ENCODE assay signal across 25 cellular contexts in the genomic region with DNA sequence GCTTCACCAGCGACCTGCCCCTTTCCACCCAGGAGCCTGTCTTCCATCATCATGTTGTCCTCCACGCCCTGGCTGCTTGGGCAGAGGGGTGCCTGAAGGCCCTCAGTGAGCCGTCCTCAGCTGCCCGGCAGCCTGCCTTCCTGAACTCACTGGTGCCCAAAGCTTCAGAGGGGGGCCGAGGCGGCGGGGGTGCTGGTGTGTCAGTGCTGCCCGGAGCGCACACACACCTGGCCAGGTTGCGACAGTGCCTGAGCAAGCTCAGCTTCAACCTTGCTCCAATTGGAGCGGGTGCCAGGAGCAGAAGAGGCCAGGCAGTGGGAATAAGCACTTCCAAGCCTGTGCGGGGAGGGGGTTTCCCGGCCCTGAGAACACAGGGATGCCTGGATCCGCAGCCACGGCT.
"Had no signal": no experiment of that assay in that cellular context is flagged by ENCODE, and none has a peak within 500 bp of the region (broad histone marks: within the 10 kb centered on the region; RNA-seq: fewer than 3 reads in every experiment).

No MANE protein-coding gene starts in this region.

- FAIRE-seq: frontal cortex had no signal

- H3K9me3 Mint-ChIP-seq: effector memory CD8-positive, alpha-beta T cell; memory B cell; neural crest cell had no signal

- H3K27me3 ChIP-seq: ovary, right lobe of liver, tibial nerve, upper lobe of right lung, vagina had no signal

- H3K4me2 ChIP-seq: smooth muscle cell had no signal

- H3K4me1 Mint-ChIP-seq: immature natural killer cell, memory B cell had no signal

- H3K4me1 ChIP-seq: right lobe of liver, upper lobe of right lung had no signal

- H3K27me3 Mint-ChIP-seq: effector memory CD8-positive, alpha-beta T cell; memory B cell; natural killer cell treated with Interleukin-12 subunit alpha and Interleukin-12 subunit beta and Interleukin-15 and Interleukin-18, amount 100 ng/mL, for 72 hours had no signal

- H3K27ac ChIP-seq: ovary, right lobe of liver, thoracic aorta, tibial nerve, upper lobe of right lung, vagina had no signal

- H3K36me3 Mint-ChIP-seq: memory B cell; natural killer cell treated with Interleukin-12 subunit alpha and Interleukin-12 subunit beta and Interleukin-15 and Interleukin-18, amount 100 ng/mL, for 72 hours had no signal

- ATAC-seq: effector memory CD8-positive, alpha-beta T cell; left lobe of liver; upper lobe of right lung had no signal

- H3K27ac Mint-ChIP-seq: effector memory CD8-positive, alpha-beta T cell; immature natural killer cell; memory B cell; natural killer cell treated with Interleukin-12 subunit alpha and Interleukin-12 subunit beta and Interleukin-15 and Interleukin-18, amount 100 ng/mL, for 72 hours had no signal

- H3K36me3 ChIP-seq: ovary, right lobe of liver, thoracic aorta, tibial nerve, upper lobe of right lung, vagina had no signal

- H3K4me3 Mint-ChIP-seq: effector memory CD8-positive, alpha-beta T cell; immature natural killer cell; memory B cell; natural killer cell treated with Interleukin-12 subunit alpha and Interleukin-12 subunit beta and Interleukin-15 and Interleukin-18, amount 100 ng/mL, for 72 hours; neural crest cell had no signal

- H3K4me3 ChIP-seq: lung, ovary, right lobe of liver, smooth muscle cell, thoracic aorta, tibial nerve, upper lobe of right lung, vagina had no signal

- DNase-seq: cerebellar nuclear complex; cortex of kidney; effector memory CD8-positive, alpha-beta T cell; hypothalamus; immature natural killer cell; islet precursor cell; retina; right lobe of liver; stimulated activated CD4-positive, alpha-beta T cell treated with anti-CD3 and anti-CD28 coated beads, Interleukin-12 subunit alpha, Interleukin-12 subunit beta, amount 100 ng/mL, for 4 hours; stimulated activated CD4-positive, alpha-beta T cell treated with anti-CD3 and anti-CD28 coated beads, Interleukin-1b, Interleukin-23, amount 100 ng/mL, for 48 hours; stimulated activated CD4-positive, alpha-beta T cell treated with anti-CD3 and anti-CD28 coated beads, Interleukin-4, amount 100 ng/mL, for 1 hour; stimulated activated CD8-positive, alpha-beta memory T cell treated with anti-CD3 and anti-CD28 coated beads, Interleukin-4, amount 100 ng/mL, for 48 hours; stimulated activated naive CD4-positive, alpha-beta T cell treated with Interleukin-2 at 50 U/mL for 16 hours; upper lobe of right lung had no signal

- H3K9me3 ChIP-seq: ovary, right lobe of liver, thoracic aorta, tibial nerve, upper lobe of right lung, vagina had no signal
